8 cellular contexts compared by ENCODE assay signal in genomic region chr7:103279963-103280802, GRCh38. TPM values are rescaled to one million over a fixed set of nuclear protein-coding genes. Genes with fewer than 3 reads are reported as not detected.
A peak's percentile ranks its signal among the peaks of the same experiment; 100 is the strongest.
DNase-seq lines count a peak whose midpoint lies in the region; ATAC-seq lines count a peak whose summit lies in the region.

No MANE protein-coding gene starts in this region.

- DNase-seq in Ammon's horn (ENCODE audit: low spot score) (peak; percentile 84), NCI-H345 treated with DMSO at 0.1 percent for 48 hours (lab: John Stamatoyannopoulos, UW; ENCODE audit: unreplicated experiment) (peak; percentile 25), cerebellum (ENCODE audit: low spot score) (peak; percentile 55), kidney tubule cell (ENCODE audit: low spot score) (peak; percentile 77)
- peak; percentile 89 for DNase-seq in activated CD4-positive, alpha-beta T cell treated with anti-CD3 and anti-CD28 coated beads for 48 hours
- peak; percentile 92 for DNase-seq in stimulated activated CD4-positive, alpha-beta T cell treated with anti-CD3 and anti-CD28 coated beads, Interleukin-15, amount 100 ng/mL, for 24 hours

- ATAC-seq in GM19328 (IDR thresholded peaks at IDR 0.05; ENCODE audit: unreplicated experiment) (peak; percentile 84), HG03378 (IDR thresholded peaks at IDR 0.05; ENCODE audit: unreplicated experiment) (peak; percentile 93)

RNA-seq across cellular contexts. Expression of gene PMPCB, which starts 17.1 kb away (rescaled TPM):
- total RNA-seq in cerebellum: 56.3 TPM

Comparison
In these comparisons a context has a peak if more than half of its experiments do, and no peak if none do; other contexts are left out.
1. Peak in every context shown above with its lines: DNase-seq and ATAC-seq.
2. DNase-seq: peak in every context shown above with its lines; median percentile 92 in stimulated activated CD4-positive, alpha-beta T cell treated with anti-CD3 and anti-CD28 coated beads, Interleukin-15, amount 100 ng/mL, for 24 hours; 89 in activated CD4-positive, alpha-beta T cell treated with anti-CD3 and anti-CD28 coated beads for 48 hours; 84 in Ammon's horn; 77 in kidney tubule cell; 55 in cerebellum; 25 in NCI-H345 treated with DMSO at 0.1 percent for 48 hours.